In the genomic region with DNA sequence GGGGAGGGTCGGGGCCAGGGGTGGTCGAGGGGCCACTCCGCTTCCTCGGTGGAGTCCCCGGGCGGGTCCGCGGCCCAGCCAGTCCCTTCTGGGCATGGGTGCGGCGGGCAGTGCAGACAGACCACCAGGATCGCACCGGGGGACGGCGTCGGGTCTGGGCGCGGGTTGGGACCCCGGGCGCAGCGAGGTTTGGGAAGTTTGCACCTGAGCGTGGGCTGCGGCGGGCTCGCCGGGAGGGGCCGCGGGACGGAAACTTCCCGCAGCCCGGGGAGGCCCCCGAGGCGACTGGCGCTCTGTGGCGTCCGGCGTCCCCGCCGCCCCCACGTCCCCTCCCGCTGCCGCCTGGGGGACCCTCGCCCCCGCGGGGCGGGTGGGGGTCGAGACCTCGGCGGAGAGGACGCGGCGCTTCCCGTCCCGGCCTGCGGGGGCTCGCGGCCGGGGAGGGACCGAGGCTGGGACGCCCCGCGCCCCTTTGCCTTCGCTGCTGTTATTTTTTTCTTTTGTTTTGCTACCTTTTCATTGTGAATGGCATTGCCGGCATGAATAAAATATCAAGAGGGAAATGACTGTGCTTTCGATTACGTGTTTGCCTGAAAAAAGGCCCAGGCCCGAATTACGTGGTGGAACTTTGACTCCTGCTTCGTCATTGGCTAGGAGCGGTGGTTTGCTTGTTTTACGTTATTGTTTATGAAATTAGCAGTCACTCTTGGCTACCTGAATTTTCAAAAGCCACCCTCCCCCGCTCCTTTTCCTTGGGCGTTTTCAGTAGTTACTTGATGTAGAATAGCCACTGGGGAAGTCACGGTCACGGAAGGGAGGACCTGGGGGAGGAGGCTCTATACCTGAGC, we compare ENCODE assay signal across 8 cellular contexts. TPM values are rescaled to one million over a fixed set of nuclear protein-coding genes. Genes with fewer than 3 reads are reported as not detected.
DNase-seq lines count a peak whose midpoint lies in the region; ATAC-seq and TF ChIP-seq lines count a peak whose summit lies in the region.

No MANE protein-coding gene starts in this region.

- peak overlapping the region; percentile 18 for H3K27ac ChIP-seq in SJCRH30
- peak overlapping the region; percentile 91 for H3K27ac ChIP-seq in upper lobe of right lung

- intact Hi-C loops in posterior cingulate gyrus (cut with DNase I), result loop anchor here (5.0 kb wide), 3 partner anchors 49 to 74 kb away; no protein-coding TSS in a partner anchor
- intact Hi-C loops in upper lobe of right lung (cut with DNase I), result no loop called here

- DNase-seq in AG08396 (ENCODE audit: low spot score), result peak; percentile 51
- DNase-seq in SJCRH30, result peak; percentile 23 to 39
- DNase-seq in activated naive CD4-positive, alpha-beta T cell treated with anti-CD3 and anti-CD28 coated beads, Interleukin-2, amount 10 ng/mL, durations not matched to agents 7 days and 5 days, result peak; percentile 84
- peak; percentile 49 for DNase-seq in glomerular visceral epithelial cell (ENCODE audit: extremely low spot score)
- peak in 6 of 10 donors; percentile 9 to 82 (median 38) for DNase-seq in posterior cingulate gyrus
- peak; percentile 68 for DNase-seq in upper lobe of right lung

- H3K36me3 Mint-ChIP-seq in activated naive CD4-positive, alpha-beta T cell treated with anti-CD3 and anti-CD28 coated beads, Interleukin-2, amount 10 ng/mL, durations not matched to agents 7 days and 5 days, result peaks cover 8% of the 10 kb centered on the region

- H3K4me3 ChIP-seq in SJCRH30 (peak overlapping the region; percentile 91), upper lobe of right lung (peak overlapping the region; percentile 82)

- H3K36me3 ChIP-seq in SJCRH30 (no peaks in the 10 kb centered on the region), upper lobe of right lung (no peaks in the 10 kb centered on the region)

- H3K27me3 Mint-ChIP-seq in activated naive CD4-positive, alpha-beta T cell treated with anti-CD3 and anti-CD28 coated beads, Interleukin-2, amount 10 ng/mL, durations not matched to agents 7 days and 5 days, result peaks cover 43% of the 10 kb centered on the region

- CTCF ChIA-PET in activated naive CD4-positive, alpha-beta T cell treated with anti-CD3 and anti-CD28 coated beads, Interleukin-2, amount 10 ng/mL, durations not matched to agents 7 days and 5 days (lab: Charles Lee), result interaction anchor here (0.6 kb wide), 1 partner anchor 67 kb away, joined by 3 read pairs; no protein-coding TSS in a partner anchor

- H3K27ac Mint-ChIP-seq in activated naive CD4-positive, alpha-beta T cell treated with anti-CD3 and anti-CD28 coated beads, Interleukin-2, amount 10 ng/mL, durations not matched to agents 7 days and 5 days, result peak overlapping the region; percentile 94

- peak overlapping the region; percentile 95 for H3K4me3 Mint-ChIP-seq in activated naive CD4-positive, alpha-beta T cell treated with anti-CD3 and anti-CD28 coated beads, Interleukin-2, amount 10 ng/mL, durations not matched to agents 7 days and 5 days

- H3K4me1 Mint-ChIP-seq in activated naive CD4-positive, alpha-beta T cell treated with anti-CD3 and anti-CD28 coated beads, Interleukin-2, amount 10 ng/mL, durations not matched to agents 7 days and 5 days, result peaks cover 31% of the 10 kb centered on the region

- no peak for TF ChIP-seq CTCF in upper lobe of right lung (IDR thresholded peaks at IDR 0.05)

- H3K9me3 Mint-ChIP-seq in activated naive CD4-positive, alpha-beta T cell treated with anti-CD3 and anti-CD28 coated beads, Interleukin-2, amount 10 ng/mL, durations not matched to agents 7 days and 5 days, result no peaks in the 10 kb centered on the region

- H3K27me3 ChIP-seq in SJCRH30 (no peaks in the 10 kb centered on the region), upper lobe of right lung (peaks cover 3% of the 10 kb centered on the region)

- H3K9me3 ChIP-seq in SJCRH30 (replicated peaks), result no peaks in the 10 kb centered on the region
- no peaks in the 10 kb centered on the region for H3K9me3 ChIP-seq in upper lobe of right lung

- H3K4me1 ChIP-seq in SJCRH30 (no peaks in the 10 kb centered on the region; the same call in 1 of the 2 replicates), upper lobe of right lung (peaks cover 17% of the 10 kb centered on the region)

- ATAC-seq in GM19023 (IDR thresholded peaks at IDR 0.05; ENCODE audit: unreplicated experiment), result peak; percentile 45
- ATAC-seq in HG03280 (IDR thresholded peaks at IDR 0.05; ENCODE audit: unreplicated experiment), result peak; percentile 49
- ATAC-seq in upper lobe of right lung, result peak; percentile 49

RNA-seq across cellular contexts. Expression of gene SNX9, which starts 0.7 kb away (rescaled TPM):
- 28.0 and 29.2 TPM in 2 replicates for total RNA-seq in SJCRH30 (2014; rRNA removed; shearing (Covaris generic))
- total RNA-seq in upper lobe of right lung, result 25.0 TPM

Comparison
In these comparisons a context has a peak if more than half of its experiments do, and no peak if none do; other contexts are left out.
1. Peak in every context shown above with its lines: DNase-seq, ATAC-seq, H3K4me3 ChIP-seq and H3K27ac ChIP-seq.
2. DNase-seq: peak in every context shown above with its lines; median percentile 84 in activated naive CD4-positive, alpha-beta T cell treated with anti-CD3 and anti-CD28 coated beads, Interleukin-2, amount 10 ng/mL, durations not matched to agents 7 days and 5 days; 68 in upper lobe of right lung; 51 in AG08396; 49 in glomerular visceral epithelial cell; 38 in posterior cingulate gyrus; 31 in SJCRH30.